ENCODE assay signal across 20 cellular contexts in genomic region chr6:169046021-169046420, GRCh38.
A peak's percentile ranks its signal among the peaks of the same experiment; 100 is the strongest.
DNase-seq lines count a peak whose midpoint lies in the region; ATAC-seq, FAIRE-seq and TF ChIP-seq lines count a peak whose summit lies in the region.
"Had no signal": no experiment of that assay in that cellular context is flagged by ENCODE, and none has a peak within 500 bp of the region (broad histone marks: within the 10 kb centered on the region; RNA-seq: fewer than 3 reads in every experiment).

No MANE protein-coding gene starts in this region.

- peaks cover 14% of the 10 kb centered on the region for H3K4me1 ChIP-seq in GM23248 (ENCODE audit: insufficient read depth)
- peaks cover 25% of the 10 kb centered on the region for H3K4me1 ChIP-seq in osteoblast (ENCODE audit: insufficient read depth, low read length)
- peaks cover 18 to 31% of the 10 kb centered on the region in 2 donors for H3K4me1 ChIP-seq in thoracic aorta (ENCODE audit: control insufficient read depth in 1 of 2, low read depth in 2 of 2)
- H3K4me1 ChIP-seq in spleen: no peaks in the 10 kb centered on the region
- H3K4me1 ChIP-seq: Caco-2 had no signal

- ATAC-seq in thoracic aorta (ENCODE audit: insufficient number of reproducible peaks, low FRiP score, low read depth): no peak
- ATAC-seq: Panc1 had no signal

- FAIRE-seq in colon (lab: Jason Lieb, UNC): peak; percentile 5
- FAIRE-seq: GM18507, H54 had no signal

- intact Hi-C loops in spleen (cut with DNase I; ENCODE audit: low total_unique reads): no loop called here

- no peak overlapping the region for H3K9ac ChIP-seq in GM23248
- H3K9ac ChIP-seq: BLaER1 treated with 17β-estradiol and CSF1 and Interleukin-3, amounts not matched to agents 10 nM and 100 nM had no signal

- in situ Hi-C loops in GM23248 (cut with MboI): no loop called here

- H3K4me3 ChIP-seq in GM23248 (no peak overlapping the region), osteoblast (ENCODE audit: insufficient read depth, low read length) (no peak overlapping the region), thoracic aorta (no peak overlapping the region), spleen (no peak overlapping the region)
- H3K4me3 ChIP-seq: BLaER1 treated with 17β-estradiol and CSF1 and Interleukin-3, amounts not matched to agents 10 nM and 100 nM; MG63 had no signal

- H2AFZ ChIP-seq in GM23248: no peak overlapping the region
- H2AFZ ChIP-seq in osteoblast (ENCODE audit: low read length): no peak overlapping the region

- peaks cover 10% of the 10 kb centered on the region for H3F3A ChIP-seq in GM23248 (ENCODE audit: insufficient read depth)

- H3K9me2 ChIP-seq in GM23248 (ENCODE audit: insufficient read depth): no peaks in the 10 kb centered on the region

- H4K20me1 ChIP-seq in GM23248 (ENCODE audit: insufficient read depth) (no peaks in the 10 kb centered on the region), osteoblast (ENCODE audit: insufficient read depth, low read length) (no peaks in the 10 kb centered on the region)
- H4K20me1 ChIP-seq: BLaER1 treated with 17β-estradiol and CSF1 and Interleukin-3, amounts not matched to agents 10 nM and 100 nM had no signal

- peak overlapping the region; percentile 19 for H3K4me2 ChIP-seq in GM23248 (ENCODE audit: unreplicated experiment)
- peak overlapping the region; percentile 25 for H3K4me2 ChIP-seq in osteoblast (ENCODE audit: insufficient read depth, low read length)

- peak; percentile 6 for DNase-seq in GM23248
- no peak for DNase-seq in osteoblast (ENCODE audit: insufficient read length, low spot score, missing footprints)
- no peak for DNase-seq in thoracic aorta (ENCODE audit: low spot score)
- no peak for DNase-seq in spleen
- no peak for DNase-seq in hypothalamus (lab: John Stamatoyannopoulos, UW)
- no peak for DNase-seq in NCI-H2227 treated with DMSO at 0.1 percent for 48 hours (lab: John Stamatoyannopoulos, UW)
- DNase-seq: ACHN; Caco-2; CD4-positive, alpha-beta memory T cell; DMS153; GDM1; NCI-H1048; NCI-H187 treated with DMSO at 0.1 percent for 48 hours; SIG-M5 had no signal

- TF ChIP-seq CTCF in osteoblast (IDR thresholded peaks at IDR 0.05; ENCODE audit: extremely low read depth, low read depth, low read length) (no peak), thoracic aorta (IDR thresholded peaks at IDR 0.05) (no peak), spleen (IDR thresholded peaks at IDR 0.05 in 8 of 11, conservative IDR thresholded peaks at IDR 0.05 in 3 of 11) (no peak)

- H3K36me3 ChIP-seq in GM23248 (ENCODE audit: low read depth) (no peaks in the 10 kb centered on the region), osteoblast (ENCODE audit: insufficient read depth, low read length) (no peaks in the 10 kb centered on the region), thoracic aorta (no peaks in the 10 kb centered on the region), spleen (no peaks in the 10 kb centered on the region)
- H3K36me3 ChIP-seq: BLaER1 treated with 17β-estradiol and CSF1 and Interleukin-3, amounts not matched to agents 10 nM and 100 nM; MG63 had no signal

- no peaks in the 10 kb centered on the region for H3K79me2 ChIP-seq in GM23248 (ENCODE audit: insufficient read depth)
- H3K79me2 ChIP-seq in osteoblast (ENCODE audit: insufficient read depth, low read length): no peaks in the 10 kb centered on the region

- H3K27me3 ChIP-seq in GM23248 (replicated peaks; ENCODE audit: insufficient read depth): no peaks in the 10 kb centered on the region
- H3K27me3 ChIP-seq in osteoblast (ENCODE audit: insufficient read depth, low read length): no peaks in the 10 kb centered on the region
- H3K27me3 ChIP-seq in thoracic aorta (replicated peaks; ENCODE audit: insufficient read depth): no peaks in the 10 kb centered on the region
- H3K27me3 ChIP-seq in spleen (replicated peaks in 1 of 7): no peaks in the 10 kb centered on the region
- H3K27me3 ChIP-seq: BLaER1 treated with 17β-estradiol and CSF1 and Interleukin-3, amounts not matched to agents 10 nM and 100 nM; MG63 had no signal

- H3K9me3 ChIP-seq in GM23248 (ENCODE audit: low read depth) (no peaks in the 10 kb centered on the region), osteoblast (ENCODE audit: low read depth, low read length) (no peaks in the 10 kb centered on the region), thoracic aorta (no peaks in the 10 kb centered on the region), spleen (no peaks in the 10 kb centered on the region)
- H3K9me3 ChIP-seq: BLaER1 treated with 17β-estradiol and CSF1 and Interleukin-3, amounts not matched to agents 10 nM and 100 nM; Caco-2; MG63 had no signal

- H3K27ac ChIP-seq in GM23248 (no peak overlapping the region; the same call in 1 of the 2 replicates), osteoblast (ENCODE audit: low read depth, low read length) (peak overlapping the region; percentile 67), thoracic aorta (peak overlapping the region; percentile 18 to 71), spleen (no peak overlapping the region)
- H3K27ac ChIP-seq: BLaER1 treated with 17β-estradiol and CSF1 and Interleukin-3, amounts not matched to agents 10 nM and 100 nM had no signal

- TF ChIP-seq POLR2A in spleen (IDR thresholded peaks at IDR 0.05): no peak

Comparison
In these comparisons a context has a peak if more than half of its experiments do, and no peak if none do; other contexts are left out.
1. H3K27ac ChIP-seq: peak in osteoblast (single experiment) and thoracic aorta (2 of 2); none in GM23248 (single experiment) and spleen (0 of 8).